1 cellular context compared by ENCODE assay signal in genomic region chr20:32111287-32111686, GRCh38.
TF ChIP-seq lines count a peak whose summit lies in the region.

No MANE protein-coding gene starts in this region.

TF ChIP-seq in WTC11, 78 proteins besides CTCF, POLR2A, EP300 and RAD21 (continued from another document):
- TF ChIP-seq, protein P1, sequence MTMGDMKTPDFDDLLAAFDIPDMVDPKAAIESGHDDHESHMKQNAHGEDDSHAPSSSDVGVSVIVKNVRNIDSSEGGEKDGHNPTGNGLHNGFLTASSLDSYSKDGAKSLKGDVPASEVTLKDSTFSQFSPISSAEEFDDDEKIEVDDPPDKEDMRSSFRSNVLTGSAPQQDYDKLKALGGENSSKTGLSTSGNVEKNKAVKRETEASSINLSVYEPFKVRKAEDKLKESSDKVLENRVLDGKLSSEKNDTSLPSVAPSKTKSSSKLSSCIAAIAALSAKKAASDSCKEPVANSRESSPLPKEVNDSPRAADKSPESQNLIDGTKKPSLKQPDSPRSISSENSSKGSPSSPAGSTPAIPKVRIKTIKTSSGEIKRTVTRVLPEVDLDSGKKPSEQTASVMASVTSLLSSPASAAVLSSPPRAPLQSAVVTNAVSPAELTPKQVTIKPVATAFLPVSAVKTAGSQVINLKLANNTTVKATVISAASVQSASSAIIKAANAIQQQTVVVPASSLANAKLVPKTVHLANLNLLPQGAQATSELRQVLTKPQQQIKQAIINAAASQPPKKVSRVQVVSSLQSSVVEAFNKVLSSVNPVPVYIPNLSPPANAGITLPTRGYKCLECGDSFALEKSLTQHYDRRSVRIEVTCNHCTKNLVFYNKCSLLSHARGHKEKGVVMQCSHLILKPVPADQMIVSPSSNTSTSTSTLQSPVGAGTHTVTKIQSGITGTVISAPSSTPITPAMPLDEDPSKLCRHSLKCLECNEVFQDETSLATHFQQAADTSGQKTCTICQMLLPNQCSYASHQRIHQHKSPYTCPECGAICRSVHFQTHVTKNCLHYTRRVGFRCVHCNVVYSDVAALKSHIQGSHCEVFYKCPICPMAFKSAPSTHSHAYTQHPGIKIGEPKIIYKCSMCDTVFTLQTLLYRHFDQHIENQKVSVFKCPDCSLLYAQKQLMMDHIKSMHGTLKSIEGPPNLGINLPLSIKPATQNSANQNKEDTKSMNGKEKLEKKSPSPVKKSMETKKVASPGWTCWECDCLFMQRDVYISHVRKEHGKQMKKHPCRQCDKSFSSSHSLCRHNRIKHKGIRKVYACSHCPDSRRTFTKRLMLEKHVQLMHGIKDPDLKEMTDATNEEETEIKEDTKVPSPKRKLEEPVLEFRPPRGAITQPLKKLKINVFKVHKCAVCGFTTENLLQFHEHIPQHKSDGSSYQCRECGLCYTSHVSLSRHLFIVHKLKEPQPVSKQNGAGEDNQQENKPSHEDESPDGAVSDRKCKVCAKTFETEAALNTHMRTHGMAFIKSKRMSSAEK (CRISPR knock-in tag; IDR thresholded peaks at IDR 0.05; ENCODE audit: borderline replicate concordance) = no peak
- TF ChIP-seq, protein P2, sequence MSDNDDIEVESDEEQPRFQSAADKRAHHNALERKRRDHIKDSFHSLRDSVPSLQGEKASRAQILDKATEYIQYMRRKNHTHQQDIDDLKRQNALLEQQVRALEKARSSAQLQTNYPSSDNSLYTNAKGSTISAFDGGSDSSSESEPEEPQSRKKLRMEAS (CRISPR knock-in tag; IDR thresholded peaks at IDR 0.05) = no peak
- TF ChIP-seq NR1H2 (CRISPR knock-in tag; IDR thresholded peaks at IDR 0.05) = no peak
- no peak for TF ChIP-seq E2F5 (CRISPR knock-in tag; IDR thresholded peaks at IDR 0.05)
- no peak for TF ChIP-seq SMAD4 (CRISPR knock-in tag; IDR thresholded peaks at IDR 0.05)
- TF ChIP-seq ATF3 (CRISPR knock-in tag; conservative IDR thresholded peaks at IDR 0.05) = no peak
- TF ChIP-seq, protein P3, sequence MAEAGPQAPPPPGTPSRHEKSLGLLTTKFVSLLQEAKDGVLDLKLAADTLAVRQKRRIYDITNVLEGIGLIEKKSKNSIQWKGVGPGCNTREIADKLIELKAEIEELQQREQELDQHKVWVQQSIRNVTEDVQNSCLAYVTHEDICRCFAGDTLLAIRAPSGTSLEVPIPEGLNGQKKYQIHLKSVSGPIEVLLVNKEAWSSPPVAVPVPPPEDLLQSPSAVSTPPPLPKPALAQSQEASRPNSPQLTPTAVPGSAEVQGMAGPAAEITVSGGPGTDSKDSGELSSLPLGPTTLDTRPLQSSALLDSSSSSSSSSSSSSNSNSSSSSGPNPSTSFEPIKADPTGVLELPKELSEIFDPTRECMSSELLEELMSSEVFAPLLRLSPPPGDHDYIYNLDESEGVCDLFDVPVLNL (CRISPR knock-in tag; IDR thresholded peaks at IDR 0.05; ENCODE audit: borderline replicate concordance, low read depth) = no peak
- TF ChIP-seq ZNF121 (CRISPR knock-in tag; IDR thresholded peaks at IDR 0.05) = no peak
- TF ChIP-seq E2F1 (CRISPR knock-in tag; IDR thresholded peaks at IDR 0.05) = no peak
- TF ChIP-seq TEAD1 (CRISPR knock-in tag; IDR thresholded peaks at IDR 0.05) = no peak
- no peak for TF ChIP-seq NR2C2 (CRISPR knock-in tag; IDR thresholded peaks at IDR 0.05)
- TF ChIP-seq JAZF1 (CRISPR knock-in tag; IDR thresholded peaks at IDR 0.05) = no peak
- no peak for TF ChIP-seq TCF7 (CRISPR knock-in tag; IDR thresholded peaks at IDR 0.05; ENCODE audit: low read depth)
- TF ChIP-seq USF1 (CRISPR knock-in tag; IDR thresholded peaks at IDR 0.05) = no peak
- TF ChIP-seq SP1 (CRISPR knock-in tag; conservative IDR thresholded peaks at IDR 0.05) = no peak
TF ChIP-seq in WTC11: peak in this region for 0.
